1 cellular context compared by ENCODE assay signal in genomic region chr1:196372896-196373536, GRCh38.
TF ChIP-seq lines count a peak whose summit lies in the region.

No MANE protein-coding gene starts in this region.

TF ChIP-seq in HCT116, 20 proteins besides CTCF, POLR2A, EP300 and RAD21 (continued from another document):
- no peak for TF ChIP-seq REST (IDR thresholded peaks at IDR 0.05; ENCODE audit: low read depth)
